1 cellular context compared by ENCODE assay signal in genomic region chr1:234372011-234372757, GRCh38.
TF ChIP-seq lines count a peak whose summit lies in the region.

No MANE protein-coding gene starts in this region.

TF ChIP-seq in HepG2, 621 proteins besides CTCF, POLR2A, EP300 and RAD21 (continued from another document):
- no peak for TF ChIP-seq PRDM15 (CRISPR knock-in tag; IDR thresholded peaks at IDR 0.05)
- no peak for TF ChIP-seq PHF8 (CRISPR knock-in tag; IDR thresholded peaks at IDR 0.05)
- no peak for TF ChIP-seq THAP9 (CRISPR knock-in tag; IDR thresholded peaks at IDR 0.05; ENCODE audit: borderline replicate concordance)
- no peak for TF ChIP-seq FOXK2 (IDR thresholded peaks at IDR 0.05)
- TF ChIP-seq ZNF20 (CRISPR knock-in tag; IDR thresholded peaks at IDR 0.05) = no peak
- TF ChIP-seq HIVEP1 (CRISPR knock-in tag; IDR thresholded peaks at IDR 0.05) = no peak
- no peak for TF ChIP-seq ZNF816 (CRISPR knock-in tag; IDR thresholded peaks at IDR 0.05; ENCODE audit: borderline replicate concordance)
